Comparison of ENCODE assay signal across 8 cellular contexts in the genomic region with DNA sequence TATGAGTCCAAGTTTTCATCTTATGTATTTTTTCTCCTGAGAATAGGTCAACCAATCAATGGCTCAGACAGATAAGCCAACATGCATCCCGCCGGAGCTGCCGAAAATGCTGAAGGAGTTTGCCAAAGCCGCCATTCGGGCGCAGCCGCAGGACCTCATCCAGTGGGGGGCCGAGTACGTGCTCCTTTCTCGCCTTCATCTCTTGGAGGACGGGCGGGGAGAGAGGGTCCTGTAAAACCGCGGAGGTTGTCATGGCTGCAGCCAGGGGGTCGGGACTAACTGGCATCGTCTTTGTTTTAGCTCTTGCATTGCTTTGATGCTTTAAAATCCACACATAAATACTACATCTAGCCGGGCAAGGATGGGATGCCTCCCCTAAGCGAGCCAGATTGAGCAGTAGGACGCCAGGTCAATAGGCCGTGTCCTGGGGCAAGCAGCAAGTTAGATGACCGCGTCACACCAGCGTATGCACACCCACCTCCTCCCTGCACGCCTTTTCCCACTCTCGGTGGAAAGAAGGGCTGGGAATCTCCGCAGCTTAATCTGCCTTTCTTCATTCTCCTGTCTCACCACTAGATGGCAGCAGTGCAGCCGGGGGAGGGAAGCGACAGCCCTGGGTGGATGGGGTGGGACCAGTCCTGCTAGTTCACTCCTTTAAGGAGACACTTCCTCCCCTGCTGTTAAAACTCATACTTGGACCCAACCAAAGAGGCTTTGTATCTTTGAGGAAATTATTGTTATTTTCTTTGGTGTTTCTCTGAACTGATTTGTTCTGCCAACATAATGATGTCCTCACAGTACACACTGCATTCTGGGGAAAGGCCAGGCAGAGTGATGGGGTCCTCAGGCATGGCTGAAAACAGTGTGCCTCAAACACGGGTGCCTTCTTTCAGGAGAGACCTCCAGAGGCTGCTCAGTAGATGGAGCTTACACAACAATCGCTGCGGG. TPM values are rescaled to one million over a fixed set of nuclear protein-coding genes. Genes with fewer than 3 reads are reported as not detected.
A peak's percentile ranks its signal among the peaks of the same experiment; 100 is the strongest.
DNase-seq lines count a peak whose midpoint lies in the region; ATAC-seq and TF ChIP-seq lines count a peak whose summit lies in the region.
"Not testable (repeated sequence)": the region's sequence is repeated elsewhere in the genome, so short reads cannot be mapped to it uniquely, and the experiment has no call there.

No MANE protein-coding gene starts in this region.

- not testable (repeated sequence) for H3K4me1 Mint-ChIP-seq in activated CD4-positive, alpha-beta T cell treated with anti-CD3 and anti-CD28 coated beads, Interleukin-2, amount 10 ng/mL, durations not matched to agents 7 days and 5 days

- H3K9ac ChIP-seq in trophoblast cell (ENCODE audit: low read length): not testable (repeated sequence)

- H3K4me1 ChIP-seq in trophoblast cell (ENCODE audit: control insufficient read depth in 1 of 2, insufficient read depth in 2 of 2, low read length in 2 of 2); aorta (ENCODE audit: control insufficient read depth in 1 of 2, insufficient read depth in 2 of 2, low read length in 2 of 2): not testable (repeated sequence)

- H3K9me3 ChIP-seq in iPS-18c (ENCODE audit: control insufficient read depth, insufficient read depth, low read length); trophoblast cell (ENCODE audit: insufficient read depth, low read depth, low read length); aorta (ENCODE audit: control insufficient read depth, low read length): not testable (repeated sequence)

- H4K91ac ChIP-seq in trophoblast cell (ENCODE audit: low read depth, low read length): not testable (repeated sequence)

- H3K27ac Mint-ChIP-seq in activated CD4-positive, alpha-beta T cell treated with anti-CD3 and anti-CD28 coated beads, Interleukin-2, amount 10 ng/mL, durations not matched to agents 7 days and 5 days: not testable (repeated sequence)

- intact Hi-C loops in aorta (cut with DNase I): not testable (repeated sequence)

- WGBS in trophoblast cell (ENCODE audit: extremely low coverage, insufficient coverage, insufficient read length): no CpG with 5 or more reads among the region's 31 CpGs
- WGBS in aorta, 2 donors: 1% methylated on average over 29 of the region's 31 CpGs

- not testable (repeated sequence) for H2AK5ac ChIP-seq in trophoblast cell (ENCODE audit: low read length)

- peaks cover 24% of the 10 kb centered on the region for H3K27me3 Mint-ChIP-seq in activated CD4-positive, alpha-beta T cell treated with anti-CD3 and anti-CD28 coated beads, Interleukin-2, amount 10 ng/mL, durations not matched to agents 7 days and 5 days

- not testable (repeated sequence) for H2AFZ ChIP-seq in trophoblast cell (ENCODE audit: insufficient read depth, low read length, poor library complexity)

- H3K4ac ChIP-seq in trophoblast cell (ENCODE audit: low read depth, low read length): not testable (repeated sequence)

- ATAC-seq in HG03520 (IDR thresholded peaks at IDR 0.05; ENCODE audit: unreplicated experiment): peak; percentile 56
- peak; percentile 92 for ATAC-seq in aorta (ENCODE audit: low FRiP score)

- not testable (repeated sequence) for DNase-seq in GM12864 (ENCODE audit: low read depth)
- DNase-seq in NCI-H524 treated with DMSO at 0.1 percent for 48 hours (lab: John Stamatoyannopoulos, UW): peak; percentile 32
- DNase-seq in activated CD4-positive, alpha-beta T cell treated with anti-CD3 and anti-CD28 coated beads, Interleukin-2, amount 10 ng/mL, durations not matched to agents 7 days and 5 days: peak; percentile 43
- DNase-seq in cerebellar cortex (ENCODE audit: low spot score): peak; percentile 66
- peak in 1 of 2 donors; percentile 63 for DNase-seq in trophoblast cell
- peak; percentile 55 to 77 for DNase-seq in aorta

- H3K23ac ChIP-seq in trophoblast cell (ENCODE audit: low read length): not testable (repeated sequence)

- H3K4me3 Mint-ChIP-seq in activated CD4-positive, alpha-beta T cell treated with anti-CD3 and anti-CD28 coated beads, Interleukin-2, amount 10 ng/mL, durations not matched to agents 7 days and 5 days: peak overlapping the region; percentile 10

- not testable (repeated sequence) for H3K79me1 ChIP-seq in trophoblast cell (ENCODE audit: low read length)

- not testable (repeated sequence) for H2BK12ac ChIP-seq in trophoblast cell (ENCODE audit: low read length)

- not testable (repeated sequence) for H3K36me3 ChIP-seq in trophoblast cell (ENCODE audit: control insufficient read depth in 1 of 2, insufficient read depth in 2 of 2, low read length in 2 of 2); aorta (ENCODE audit: control insufficient read depth in 1 of 2, insufficient read depth in 2 of 2, low read length in 1 of 2)

- H3K4me3 ChIP-seq in GM12864 (ENCODE audit: low read depth, low read length); trophoblast cell (ENCODE audit: low read depth, low read length): not testable (repeated sequence)
- peak overlapping the region; percentile 56 for H3K4me3 ChIP-seq in iPS-18c (ENCODE audit: insufficient read depth, low read depth, low read length)
- peak overlapping the region; percentile 6 to 8 for H3K4me3 ChIP-seq in aorta (ENCODE audit: low read length in 2 of 2)

- POLR2A ChIA-PET in activated CD4-positive, alpha-beta T cell treated with anti-CD3 and anti-CD28 coated beads, Interleukin-2, amount 10 ng/mL, durations not matched to agents 7 days and 5 days (lab: Charles Lee): not testable (repeated sequence)

- not testable (repeated sequence) for H4K8ac ChIP-seq in trophoblast cell (ENCODE audit: low read depth, low read length)

- H3K14ac ChIP-seq in trophoblast cell (ENCODE audit: low read length): not testable (repeated sequence)

- H3K79me2 ChIP-seq in trophoblast cell (ENCODE audit: control insufficient read depth, insufficient read depth, low read length, poor library complexity): not testable (repeated sequence)

- peak; percentile 63 for TF ChIP-seq CTCF in GM12864 (IDR thresholded peaks at IDR 0.05; ENCODE audit: low read depth, low read length, missing control alignments)

- not testable (repeated sequence) for H2BK120ac ChIP-seq in trophoblast cell (ENCODE audit: insufficient read depth, low read length, poor library complexity)

- H3K18ac ChIP-seq in trophoblast cell (ENCODE audit: low read length): not testable (repeated sequence)

- not testable (repeated sequence) for H4K12ac ChIP-seq in trophoblast cell (ENCODE audit: low read depth, low read length)

- not testable (repeated sequence) for H2BK5ac ChIP-seq in trophoblast cell (ENCODE audit: low read depth, low read length, poor library complexity)

- H3K27me3 ChIP-seq in trophoblast cell (ENCODE audit: insufficient read depth, low read length); aorta (ENCODE audit: control insufficient read depth in 1 of 2, insufficient read depth in 2 of 2, low read length in 1 of 2): not testable (repeated sequence)

- not testable (repeated sequence) for H3K36me3 Mint-ChIP-seq in activated CD4-positive, alpha-beta T cell treated with anti-CD3 and anti-CD28 coated beads, Interleukin-2, amount 10 ng/mL, durations not matched to agents 7 days and 5 days (ENCODE audit: low read depth)

- H3K9me3 Mint-ChIP-seq in activated CD4-positive, alpha-beta T cell treated with anti-CD3 and anti-CD28 coated beads, Interleukin-2, amount 10 ng/mL, durations not matched to agents 7 days and 5 days: not testable (repeated sequence)

- H3K4me2 ChIP-seq in trophoblast cell (ENCODE audit: low read length): peak overlapping the region; percentile 4

- H3K27ac ChIP-seq in trophoblast cell (ENCODE audit: low read depth, low read length); aorta (ENCODE audit: low read depth in 1 of 2, low read length in 2 of 2): not testable (repeated sequence)

- CTCF ChIA-PET in activated CD4-positive, alpha-beta T cell treated with anti-CD3 and anti-CD28 coated beads, Interleukin-2, amount 10 ng/mL, durations not matched to agents 7 days and 5 days (lab: Charles Lee): interaction anchor here (1.2 to 1.4 kb wide), 2 partner anchors 11 to 18 kb away, joined by 5 read pairs; no protein-coding TSS in a partner anchor

RNA-seq across cellular contexts. Expression of a gene that starts 3.3 kb away (rescaled TPM):
- total RNA-seq in activated CD4-positive, alpha-beta T cell treated with anti-CD3 and anti-CD28 coated beads, Interleukin-2, amount 10 ng/mL, durations not matched to agents 7 days and 5 days: not detected
- polyA plus RNA-seq in trophoblast cell (2013): not detected in 2 replicates
- total RNA-seq in aorta: under 1 TPM in 1 of 2 donors, not detected in 1; 0.48 TPM
- 1 to 10 TPM in 1 of 2 donors, under 1 TPM in 1; 0.28 to 2.6 TPM for polyA plus RNA-seq in aorta
